In genomic region chr5:149807614-149808013, GRCh38 we compare ENCODE assay signal across 1 cellular context.
TF ChIP-seq lines count a peak whose summit lies in the region.

No MANE protein-coding gene starts in this region.

TF ChIP-seq in GM12878, 131 proteins besides CTCF, POLR2A, EP300 and RAD21 (continued from another document):
- TF ChIP-seq USF1 (IDR thresholded peaks at IDR 0.05; ENCODE audit: borderline replicate concordance, extremely low read length, insufficient read depth, low read depth, low read length), result no peak
- TF ChIP-seq STAT3 (IDR thresholded peaks at IDR 0.05; ENCODE audit: low read depth, low read length), result no peak
- no peak for TF ChIP-seq BHLHE40 (IDR thresholded peaks at IDR 0.05; ENCODE audit: borderline replicate concordance in 1 of 2, low read depth in 2 of 2, low read length in 1 of 2)
- no peak for TF ChIP-seq KLF5 (IDR thresholded peaks at IDR 0.05; ENCODE audit: partially characterized antibody)
- TF ChIP-seq STAT1 (conservative IDR thresholded peaks at IDR 0.05), result no peak
- TF ChIP-seq TCF12 (IDR thresholded peaks at IDR 0.05; ENCODE audit: low read depth, low read length), result no peak
- no peak for TF ChIP-seq ZNF622 (IDR thresholded peaks at IDR 0.05)
- no peak for TF ChIP-seq TAF1 (IDR thresholded peaks at IDR 0.05; ENCODE audit: borderline replicate concordance, low read depth, low read length)
